ENCODE assay signal across 1 cellular context in the genomic region with DNA sequence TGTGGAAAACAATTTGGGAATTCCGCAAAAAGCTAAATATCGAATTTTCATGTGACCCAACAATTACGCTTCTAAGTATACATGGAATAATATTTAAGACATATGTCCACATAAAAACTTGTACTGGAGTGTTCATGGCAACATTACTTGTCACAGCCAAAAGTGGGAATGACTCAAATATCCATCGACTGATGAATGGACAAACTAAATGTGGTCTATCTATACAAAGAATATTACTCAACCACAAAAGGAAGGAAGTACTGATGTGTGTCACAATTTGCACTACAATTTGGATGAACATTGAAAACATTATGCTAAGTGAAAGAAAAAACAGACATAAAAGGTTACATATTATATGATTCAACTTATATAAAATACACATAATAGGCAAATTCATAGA.
TF ChIP-seq lines count a peak whose summit lies in the region.

No MANE protein-coding gene starts in this region.

TF ChIP-seq in endothelial cell of umbilical vein, 7 proteins besides CTCF, POLR2A, EP300 and RAD21:
- TF ChIP-seq GATA2 (IDR thresholded peaks at IDR 0.05; ENCODE audit: insufficient read depth, insufficient read length, low read depth, low read length) (no peak), FOS (IDR thresholded peaks at IDR 0.05; ENCODE audit: borderline replicate concordance, insufficient read depth, low read length) (peak; percentile 6), JUN (IDR thresholded peaks at IDR 0.05; ENCODE audit: borderline replicate concordance, insufficient read depth, insufficient read length, low read depth) (no peak), MYC (IDR thresholded peaks at IDR 0.05; ENCODE audit: low read depth, low read length) (no peak), POLR2AphosphoS5 (IDR thresholded peaks at IDR 0.05; ENCODE audit: insufficient read depth, low read depth, low read length) (no peak), EZH2 (IDR thresholded peaks at IDR 0.05; ENCODE audit: borderline replicate concordance, low read depth, low read length, severe bottlenecking) (no peak)
- TF ChIP-seq, protein P1, sequence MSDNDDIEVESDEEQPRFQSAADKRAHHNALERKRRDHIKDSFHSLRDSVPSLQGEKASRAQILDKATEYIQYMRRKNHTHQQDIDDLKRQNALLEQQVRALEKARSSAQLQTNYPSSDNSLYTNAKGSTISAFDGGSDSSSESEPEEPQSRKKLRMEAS (IDR thresholded peaks at IDR 0.05; ENCODE audit: insufficient read depth, insufficient read length) = no peak
